Comparison of ENCODE assay signal across 1 cellular context in the genomic region with DNA sequence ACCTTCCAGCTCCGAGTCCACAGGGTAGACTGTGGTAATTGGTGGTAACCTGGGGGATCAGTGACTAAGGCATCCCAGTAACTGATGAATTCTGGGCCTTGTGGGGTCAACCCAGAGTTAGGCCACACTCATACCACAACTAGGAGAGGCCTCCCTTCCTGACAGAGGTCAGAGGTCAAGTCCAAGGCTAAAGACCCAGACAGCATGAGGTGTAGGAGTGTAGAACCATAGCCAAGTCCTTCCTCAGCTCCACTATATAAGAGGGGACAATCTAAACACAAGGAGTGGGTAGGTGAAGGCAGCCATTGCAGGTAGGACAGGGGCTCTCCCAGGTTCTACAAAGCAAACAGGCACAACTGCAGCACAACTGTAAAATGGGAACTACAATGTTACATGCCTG.
TF ChIP-seq lines count a peak whose summit lies in the region.

No MANE protein-coding gene starts in this region.

TF ChIP-seq in GM12878, 131 proteins besides CTCF, POLR2A, EP300 and RAD21:
- TF ChIP-seq IKZF2 (IDR thresholded peaks at IDR 0.05) (no peak), SIX5 (IDR thresholded peaks at IDR 0.05; ENCODE audit: low read depth, low read length, severe bottlenecking) (no peak), NR2C1 (IDR thresholded peaks at IDR 0.05) (peak; percentile 47; the same call in 1 of the 2 replicates), RFX5 (IDR thresholded peaks at IDR 0.05; ENCODE audit: low read depth, low read length) (no peak), NR2F1 (conservative IDR thresholded peaks at IDR 0.05) (peak; percentile 77), BMI1 (IDR thresholded peaks at IDR 0.05; ENCODE audit: borderline replicate concordance) (no peak), CHD1 (IDR thresholded peaks at IDR 0.05; ENCODE audit: low read depth, low read length) (no peak), PML (IDR thresholded peaks at IDR 0.05; ENCODE audit: low read length) (no peak), NFIC (IDR thresholded peaks at IDR 0.05; ENCODE audit: low read depth, low read length) (no peak)
- TF ChIP-seq, protein P1, sequence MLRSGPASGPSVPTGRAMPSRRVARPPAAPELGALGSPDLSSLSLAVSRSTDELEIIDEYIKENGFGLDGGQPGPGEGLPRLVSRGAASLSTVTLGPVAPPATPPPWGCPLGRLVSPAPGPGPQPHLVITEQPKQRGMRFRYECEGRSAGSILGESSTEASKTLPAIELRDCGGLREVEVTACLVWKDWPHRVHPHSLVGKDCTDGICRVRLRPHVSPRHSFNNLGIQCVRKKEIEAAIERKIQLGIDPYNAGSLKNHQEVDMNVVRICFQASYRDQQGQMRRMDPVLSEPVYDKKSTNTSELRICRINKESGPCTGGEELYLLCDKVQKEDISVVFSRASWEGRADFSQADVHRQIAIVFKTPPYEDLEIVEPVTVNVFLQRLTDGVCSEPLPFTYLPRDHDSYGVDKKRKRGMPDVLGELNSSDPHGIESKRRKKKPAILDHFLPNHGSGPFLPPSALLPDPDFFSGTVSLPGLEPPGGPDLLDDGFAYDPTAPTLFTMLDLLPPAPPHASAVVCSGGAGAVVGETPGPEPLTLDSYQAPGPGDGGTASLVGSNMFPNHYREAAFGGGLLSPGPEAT (IDR thresholded peaks at IDR 0.05; ENCODE audit: low read depth): no peak
- TF ChIP-seq, protein P2, sequence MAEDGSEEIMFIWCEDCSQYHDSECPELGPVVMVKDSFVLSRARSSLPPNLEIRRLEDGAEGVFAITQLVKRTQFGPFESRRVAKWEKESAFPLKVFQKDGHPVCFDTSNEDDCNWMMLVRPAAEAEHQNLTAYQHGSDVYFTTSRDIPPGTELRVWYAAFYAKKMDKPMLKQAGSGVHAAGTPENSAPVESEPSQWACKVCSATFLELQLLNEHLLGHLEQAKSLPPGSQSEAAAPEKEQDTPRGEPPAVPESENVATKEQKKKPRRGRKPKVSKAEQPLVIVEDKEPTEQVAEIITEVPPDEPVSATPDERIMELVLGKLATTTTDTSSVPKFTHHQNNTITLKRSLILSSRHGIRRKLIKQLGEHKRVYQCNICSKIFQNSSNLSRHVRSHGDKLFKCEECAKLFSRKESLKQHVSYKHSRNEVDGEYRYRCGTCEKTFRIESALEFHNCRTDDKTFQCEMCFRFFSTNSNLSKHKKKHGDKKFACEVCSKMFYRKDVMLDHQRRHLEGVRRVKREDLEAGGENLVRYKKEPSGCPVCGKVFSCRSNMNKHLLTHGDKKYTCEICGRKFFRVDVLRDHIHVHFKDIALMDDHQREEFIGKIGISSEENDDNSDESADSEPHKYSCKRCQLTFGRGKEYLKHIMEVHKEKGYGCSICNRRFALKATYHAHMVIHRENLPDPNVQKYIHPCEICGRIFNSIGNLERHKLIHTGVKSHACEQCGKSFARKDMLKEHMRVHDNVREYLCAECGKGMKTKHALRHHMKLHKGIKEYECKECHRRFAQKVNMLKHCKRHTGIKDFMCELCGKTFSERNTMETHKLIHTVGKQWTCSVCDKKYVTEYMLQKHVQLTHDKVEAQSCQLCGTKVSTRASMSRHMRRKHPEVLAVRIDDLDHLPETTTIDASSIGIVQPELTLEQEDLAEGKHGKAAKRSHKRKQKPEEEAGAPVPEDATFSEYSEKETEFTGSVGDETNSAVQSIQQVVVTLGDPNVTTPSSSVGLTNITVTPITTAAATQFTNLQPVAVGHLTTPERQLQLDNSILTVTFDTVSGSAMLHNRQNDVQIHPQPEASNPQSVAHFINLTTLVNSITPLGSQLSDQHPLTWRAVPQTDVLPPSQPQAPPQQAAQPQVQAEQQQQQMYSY (CRISPR knock-in tag; IDR thresholded peaks at IDR 0.05): no peak
